Comparison of ENCODE assay signal across 2 cellular contexts in genomic region chr20:19893356-19893755, GRCh38.
TF ChIP-seq lines count a peak whose summit lies in the region.

No MANE protein-coding gene starts in this region.

TF ChIP-seq in IMR-90, 13 proteins besides CTCF, POLR2A, EP300 and RAD21 (continued from another document):
- TF ChIP-seq SMC3 (IDR thresholded peaks at IDR 0.05; ENCODE audit: low read depth, low read length) = no peak
- no peak for TF ChIP-seq ELK1 (IDR thresholded peaks at IDR 0.05; ENCODE audit: borderline replicate concordance, low read depth, low read length)
- no peak for TF ChIP-seq MXI1 (IDR thresholded peaks at IDR 0.05; ENCODE audit: borderline replicate concordance, low read depth, low read length)
- no peak for TF ChIP-seq BHLHE40 (IDR thresholded peaks at IDR 0.05; ENCODE audit: low read depth, low read length)
- no peak for TF ChIP-seq RCOR1 (IDR thresholded peaks at IDR 0.05; ENCODE audit: insufficient replicate concordance, low read length)
- TF ChIP-seq MAFK (IDR thresholded peaks at IDR 0.05; ENCODE audit: low read depth, low read length) = no peak
- TF ChIP-seq FOS (IDR thresholded peaks at IDR 0.05; ENCODE audit: low read depth, low read length) = no peak
- TF ChIP-seq NFE2L2 (IDR thresholded peaks at IDR 0.05; ENCODE audit: low read depth, low read length) = no peak

TF ChIP-seq in K562, 482 proteins besides CTCF, POLR2A, EP300 and RAD21 (continued from another document):
- TF ChIP-seq, protein P1, sequence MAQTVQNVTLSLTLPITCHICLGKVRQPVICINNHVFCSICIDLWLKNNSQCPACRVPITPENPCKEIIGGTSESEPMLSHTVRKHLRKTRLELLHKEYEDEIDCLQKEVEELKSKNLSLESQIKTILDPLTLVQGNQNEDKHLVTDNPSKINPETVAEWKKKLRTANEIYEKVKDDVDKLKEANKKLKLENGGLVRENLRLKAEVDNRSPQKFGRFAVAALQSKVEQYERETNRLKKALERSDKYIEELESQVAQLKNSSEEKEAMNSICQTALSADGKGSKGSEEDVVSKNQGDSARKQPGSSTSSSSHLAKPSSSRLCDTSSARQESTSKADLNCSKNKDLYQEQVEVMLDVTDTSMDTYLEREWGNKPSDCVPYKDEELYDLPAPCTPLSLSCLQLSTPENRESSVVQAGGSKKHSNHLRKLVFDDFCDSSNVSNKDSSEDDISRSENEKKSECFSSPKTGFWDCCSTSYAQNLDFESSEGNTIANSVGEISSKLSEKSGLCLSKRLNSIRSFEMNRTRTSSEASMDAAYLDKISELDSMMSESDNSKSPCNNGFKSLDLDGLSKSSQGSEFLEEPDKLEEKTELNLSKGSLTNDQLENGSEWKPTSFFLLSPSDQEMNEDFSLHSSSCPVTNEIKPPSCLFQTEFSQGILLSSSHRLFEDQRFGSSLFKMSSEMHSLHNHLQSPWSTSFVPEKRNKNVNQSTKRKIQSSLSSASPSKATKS (CRISPR knock-in tag; IDR thresholded peaks at IDR 0.05) = no peak
- TF ChIP-seq SNRNP70 (optimal IDR thresholded peaks at IDR 0.05; ENCODE audit: low read depth, low read length) = no peak
- TF ChIP-seq, protein P2, sequence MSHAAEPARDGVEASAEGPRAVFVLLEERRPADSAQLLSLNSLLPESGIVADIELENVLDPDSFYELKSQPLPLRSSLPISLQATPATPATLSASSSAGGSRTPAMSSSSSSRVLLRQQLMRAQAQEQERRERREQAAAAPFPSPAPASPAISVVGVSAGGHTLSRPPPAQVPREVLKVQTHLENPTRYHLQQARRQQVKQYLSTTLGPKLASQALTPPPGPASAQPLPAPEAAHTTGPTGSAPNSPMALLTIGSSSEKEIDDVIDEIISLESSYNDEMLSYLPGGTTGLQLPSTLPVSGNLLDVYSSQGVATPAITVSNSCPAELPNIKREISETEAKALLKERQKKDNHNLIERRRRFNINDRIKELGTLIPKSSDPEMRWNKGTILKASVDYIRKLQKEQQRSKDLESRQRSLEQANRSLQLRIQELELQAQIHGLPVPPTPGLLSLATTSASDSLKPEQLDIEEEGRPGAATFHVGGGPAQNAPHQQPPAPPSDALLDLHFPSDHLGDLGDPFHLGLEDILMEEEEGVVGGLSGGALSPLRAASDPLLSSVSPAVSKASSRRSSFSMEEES (CRISPR knock-in tag; IDR thresholded peaks at IDR 0.05) = peak; percentile 14; the same call in 1 of the 2 replicates
TF ChIP-seq in K562: peak in this region for 1.
